Comparison of ENCODE assay signal across 8 cellular contexts in the genomic region with DNA sequence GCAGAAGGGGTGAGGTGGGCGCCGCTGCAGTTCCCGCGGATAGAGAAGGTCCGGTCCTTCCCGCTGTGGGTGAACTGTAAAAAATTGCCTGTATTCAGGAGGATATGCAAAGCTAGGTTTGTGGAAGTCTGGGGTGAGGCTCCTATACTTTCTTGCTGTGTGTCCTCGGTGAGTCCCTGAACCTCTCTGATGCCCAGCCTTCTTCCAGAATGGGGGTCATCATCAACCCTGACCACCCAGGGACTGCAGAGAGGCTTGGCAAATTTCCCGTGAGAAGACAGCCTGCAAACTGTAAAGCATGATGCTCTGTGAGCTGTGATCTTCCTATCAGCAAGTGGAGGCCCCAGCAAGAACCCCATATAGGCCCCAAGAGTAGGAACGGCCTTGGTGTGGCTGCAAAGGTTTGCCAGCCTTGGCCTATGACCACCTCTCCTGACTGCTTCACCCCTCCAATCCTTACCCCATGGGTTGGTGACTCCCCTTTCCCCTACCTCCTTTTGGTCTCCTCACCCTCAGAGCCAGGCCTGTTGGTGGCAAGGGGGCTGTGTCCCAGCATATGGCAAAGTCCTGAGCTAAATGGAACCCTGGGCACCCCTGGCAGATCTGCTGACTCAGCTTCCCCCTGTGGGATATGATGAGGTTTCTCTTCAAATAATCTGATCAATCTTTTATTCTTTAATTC. TPM values are rescaled to one million over a fixed set of nuclear protein-coding genes. Genes with fewer than 3 reads are reported as not detected.
DNase-seq lines count a peak whose midpoint lies in the region; ATAC-seq, FAIRE-seq and TF ChIP-seq lines count a peak whose summit lies in the region.

No MANE protein-coding gene starts in this region.

- peaks cover 16% of the 10 kb centered on the region for H3K27me3 Mint-ChIP-seq in activated CD4-positive, alpha-beta T cell treated with anti-CD3 and anti-CD28 coated beads, Interleukin-2, amount 10 ng/mL, durations not matched to agents 24 days and 14 days

- ATAC-seq in pancreas (peak in 1 of 4 donors; percentile 1), HG03354 (IDR thresholded peaks at IDR 0.05; ENCODE audit: poor library complexity, severe bottlenecking, unreplicated experiment) (no peak)

- intact Hi-C loops in activated CD4-positive, alpha-beta T cell treated with anti-CD3 and anti-CD28 coated beads, Interleukin-2, amount 10 ng/mL, durations not matched to agents 24 days and 14 days (cut with micrococcal nuclease) = loop anchor here (10.0 kb wide), 1 partner anchor 488 kb away; the partner anchor contains the start of gene SLC25A51
- intact Hi-C loops in pancreas (cut with DNase I) = no loop called here

- H3K36me3 ChIP-seq in NT2/D1 (ENCODE audit: insufficient read depth, insufficient read length, low read length) (peaks cover 40% of the 10 kb centered on the region), endocrine pancreas (ENCODE audit: control insufficient read depth, insufficient read depth, low read length) (peaks cover 6% of the 10 kb centered on the region), pancreas (peaks cover 0 to 9% (median 5%) of the 10 kb centered on the region in 3 donors)

- TF ChIP-seq CTCF in pancreas (IDR thresholded peaks at IDR 0.05) = no peak

- peak overlapping the region; percentile 96 for H3K4me3 Mint-ChIP-seq in activated CD4-positive, alpha-beta T cell treated with anti-CD3 and anti-CD28 coated beads, Interleukin-2, amount 10 ng/mL, durations not matched to agents 24 days and 14 days

- H3K9me3 Mint-ChIP-seq in activated CD4-positive, alpha-beta T cell treated with anti-CD3 and anti-CD28 coated beads, Interleukin-2, amount 10 ng/mL, durations not matched to agents 24 days and 14 days = no peaks in the 10 kb centered on the region

- H3K4me1 ChIP-seq in NT2/D1 (ENCODE audit: insufficient read depth, insufficient read length) = no peaks in the 10 kb centered on the region
- no peaks in the 10 kb centered on the region for H3K4me1 ChIP-seq in endocrine pancreas (ENCODE audit: control insufficient read depth, insufficient read depth, low read length)
- peaks cover 0 to 7% (median 4%) of the 10 kb centered on the region in 3 donors for H3K4me1 ChIP-seq in pancreas

- H3K9me3 ChIP-seq in NT2/D1 (ENCODE audit: insufficient read depth, low read length) (no peaks in the 10 kb centered on the region), endocrine pancreas (ENCODE audit: control insufficient read depth, low read length) (no peaks in the 10 kb centered on the region), pancreas (no peaks in the 10 kb centered on the region)

- peak overlapping the region in 3 of 4 donors; percentile 40 to 61 (median 48) for H3K27ac ChIP-seq in pancreas

- peak overlapping the region; percentile 79 for H3K9ac ChIP-seq in NT2/D1 (ENCODE audit: insufficient read length, low read depth)
- peak overlapping the region; percentile 78 for H3K9ac ChIP-seq in endocrine pancreas (ENCODE audit: control insufficient read depth, insufficient read depth, low read length)

- FAIRE-seq in pancreas (lab: Jason Lieb, UNC) = no peak

- H3K27ac Mint-ChIP-seq in activated CD4-positive, alpha-beta T cell treated with anti-CD3 and anti-CD28 coated beads, Interleukin-2, amount 10 ng/mL, durations not matched to agents 24 days and 14 days = peak overlapping the region; percentile 91

- peaks cover 13% of the 10 kb centered on the region for H3K36me3 Mint-ChIP-seq in activated CD4-positive, alpha-beta T cell treated with anti-CD3 and anti-CD28 coated beads, Interleukin-2, amount 10 ng/mL, durations not matched to agents 24 days and 14 days (ENCODE audit: low read depth)

- peak overlapping the region; percentile 70 for H3K4me3 ChIP-seq in NT2/D1 (ENCODE audit: insufficient read length, low read depth)
- H3K4me3 ChIP-seq in endocrine pancreas (ENCODE audit: control insufficient read depth, insufficient read depth, low read length) = peak overlapping the region; percentile 31
- peak overlapping the region; percentile 49 to 75 (median 67) for H3K4me3 ChIP-seq in pancreas

- peaks cover 17% of the 10 kb centered on the region for H3K4me1 Mint-ChIP-seq in activated CD4-positive, alpha-beta T cell treated with anti-CD3 and anti-CD28 coated beads, Interleukin-2, amount 10 ng/mL, durations not matched to agents 24 days and 14 days

- peak; percentile 62 for DNase-seq in activated CD4-positive, alpha-beta T cell treated with anti-CD3 and anti-CD28 coated beads, Interleukin-2, amount 10 ng/mL, durations not matched to agents 24 days and 14 days
- DNase-seq in activated CD4-positive, alpha-beta T cell treated with anti-CD3 and anti-CD28 coated beads, Interleukin-2, amount 50 U/mL, for 4 hours = no peak
- DNase-seq in NT2/D1 (ENCODE audit: low read depth, low spot score) (no peak), pancreas (no peak), NCI-H2081 treated with DMSO at 0.1 percent for 48 hours (lab: John Stamatoyannopoulos, UW) (no peak)
- no peak for DNase-seq in stimulated activated CD4-positive, alpha-beta T cell treated with anti-CD3 and anti-CD28 coated beads, Interleukin-4, amount 100 ng/mL, for 1 hour

- H3K27me3 ChIP-seq in NT2/D1 (ENCODE audit: insufficient read depth, insufficient read length) = peaks cover 20% of the 10 kb centered on the region
- no peaks in the 10 kb centered on the region for H3K27me3 ChIP-seq in endocrine pancreas (ENCODE audit: control insufficient read depth, insufficient read depth, low read length)
- no peaks in the 10 kb centered on the region for H3K27me3 ChIP-seq in pancreas

- 3% methylated on average over 9 of the region's 9 CpGs for WGBS in pancreas, 2 donors

RNA-seq across cellular contexts. Expression of gene ALDH1B1, which starts 0.8 kb away (rescaled TPM):
- total RNA-seq in activated CD4-positive, alpha-beta T cell treated with anti-CD3 and anti-CD28 coated beads, Interleukin-2, amount 10 ng/mL, durations not matched to agents 24 days and 14 days = 35.2 and 36.5 TPM in 2 replicates
- 10 to 100 TPM in 3 of 6 donors, 1 to 10 TPM in 3; 6.3 to 17.1 (median 10.3) TPM for total RNA-seq in pancreas
- 10 to 100 TPM in 1 of 2 donors, 1 to 10 TPM in 1; 6.0 to 12.4 TPM for polyA plus RNA-seq in pancreas

RNA-seq across cellular contexts. Expression of gene IGFBPL1, which starts 31.0 kb away (rescaled TPM):
- total RNA-seq in activated CD4-positive, alpha-beta T cell treated with anti-CD3 and anti-CD28 coated beads, Interleukin-2, amount 10 ng/mL, durations not matched to agents 24 days and 14 days = not detected in 2 replicates
- total RNA-seq in pancreas = 1 to 10 TPM in 1 of 6 donors, under 1 TPM in 5; 0.12 to 1.1 (median 0.72) TPM
- 1 to 10 TPM in 1 of 2 donors, under 1 TPM in 1; 0.42 to 2.2 TPM for polyA plus RNA-seq in pancreas
